ENCODE assay signal across 8 cellular contexts in the genomic region with DNA sequence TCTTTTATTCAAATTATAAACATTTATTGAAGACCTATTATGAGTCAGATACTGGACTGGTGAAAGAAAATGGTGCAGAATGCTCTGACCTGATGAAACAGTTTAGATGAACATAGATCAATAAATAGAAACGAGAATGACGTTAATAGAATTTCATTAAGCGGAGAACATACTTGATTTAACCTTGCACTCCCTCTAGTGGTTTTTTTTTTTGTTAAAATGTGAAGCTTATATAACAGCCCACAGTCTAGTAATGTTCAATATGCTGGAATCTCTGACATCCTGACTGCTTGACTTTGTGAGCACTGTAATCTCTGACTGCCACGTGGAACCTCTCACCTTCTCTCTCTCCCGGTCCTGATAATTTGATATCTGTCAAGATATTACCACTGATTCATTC. TPM values are rescaled to one million over a fixed set of nuclear protein-coding genes. Genes with fewer than 3 reads are reported as not detected.
A peak's percentile ranks its signal among the peaks of the same experiment; 100 is the strongest.
DNase-seq lines count a peak whose midpoint lies in the region; ATAC-seq and TF ChIP-seq lines count a peak whose summit lies in the region.

No MANE protein-coding gene starts in this region.

- H3K4me1 ChIP-seq in right lobe of liver = no peaks in the 10 kb centered on the region

- no peaks in the 10 kb centered on the region for H3K36me3 ChIP-seq in right lobe of liver

- intact Hi-C loops in right lobe of liver (cut with DNase I) = no loop called here

- WGBS in right lobe of liver (ENCODE audit: insufficient coverage, low coverage, low lambda C conversion rate, missing lambda C conversion rate) = 5% methylated on average over 5 of the region's 5 CpGs

- no peak for TF ChIP-seq POLR2A in right lobe of liver (IDR thresholded peaks at IDR 0.05)

- peak; percentile 82 to 92 (median 90) for ATAC-seq in right lobe of liver
- ATAC-seq in GM19023 (IDR thresholded peaks at IDR 0.05; ENCODE audit: unreplicated experiment) = no peak

- no peak for TF ChIP-seq CTCF in cardiac fibroblast (IDR thresholded peaks at IDR 0.05; ENCODE audit: low read depth, low read length)
- TF ChIP-seq CTCF in right lobe of liver (IDR thresholded peaks at IDR 0.05) = peak; percentile 47 to 53 (median 51)

- H3K4me3 ChIP-seq in cardiac fibroblast (replicated peaks in 1 of 2; ENCODE audit: low read depth in 2 of 2, low read length in 2 of 2) = no peak overlapping the region
- H3K4me3 ChIP-seq in right lobe of liver = no peak overlapping the region

- peak overlapping the region in 1 of 3 donors; percentile 20 for H3K27ac ChIP-seq in right lobe of liver

- no peaks in the 10 kb centered on the region for H3K27me3 ChIP-seq in right lobe of liver

- no peaks in the 10 kb centered on the region for H3K9me3 ChIP-seq in right lobe of liver

- DNase-seq in Caki2 (ENCODE audit: low read depth) (peak; percentile 0), NCI-H1436 treated with DMSO at 0.1 percent for 48 hours (lab: John Stamatoyannopoulos, UW) (peak; percentile 20), cardiac fibroblast (ENCODE audit: low read depth in 2 of 2) (peak; percentile 49 to 53), right lobe of liver (no peak), anterior cingulate cortex (lab: John Stamatoyannopoulos, UW) (no peak)
- DNase-seq in activated naive CD4-positive, alpha-beta T cell treated with Interleukin-2 at 50 U/mL for 16 hours = no peak
- no peak for DNase-seq in activated effector memory CD4-positive, alpha-beta T cell treated with Interleukin-2 at 50 U/mL for 16 hours

- in situ Hi-C loops in Caki2 (cut with HindIII; ENCODE audit: low pct_unique_long_range_greater_than_20kb, low sequenced_read_pairs) = no loop called here

RNA-seq across cellular contexts. Expression of a gene that starts 32.3 kb away (rescaled TPM):
- total RNA-seq in Caki2 (2014; rRNA removed; shearing (Covaris generic); ENCODE audit: low replicate concordance) = 26.1 and 40.9 TPM in 2 replicates
- 10 to 100 TPM; 12.6 to 19.4 (median 17.0) TPM for total RNA-seq in right lobe of liver

Comparison
In these comparisons a context has a peak if more than half of its experiments do, and no peak if none do; other contexts are left out.
1. DNase-seq: peak in Caki2 (single experiment), NCI-H1436 treated with DMSO at 0.1 percent for 48 hours (single experiment) and cardiac fibroblast (2 of 2); none in right lobe of liver (0 of 3), activated naive CD4-positive, alpha-beta T cell treated with Interleukin-2 at 50 U/mL for 16 hours (single experiment), activated effector memory CD4-positive, alpha-beta T cell treated with Interleukin-2 at 50 U/mL for 16 hours (single experiment) and anterior cingulate cortex (0 of 58).